Comparison of ENCODE assay signal across 8 cellular contexts in the genomic region with DNA sequence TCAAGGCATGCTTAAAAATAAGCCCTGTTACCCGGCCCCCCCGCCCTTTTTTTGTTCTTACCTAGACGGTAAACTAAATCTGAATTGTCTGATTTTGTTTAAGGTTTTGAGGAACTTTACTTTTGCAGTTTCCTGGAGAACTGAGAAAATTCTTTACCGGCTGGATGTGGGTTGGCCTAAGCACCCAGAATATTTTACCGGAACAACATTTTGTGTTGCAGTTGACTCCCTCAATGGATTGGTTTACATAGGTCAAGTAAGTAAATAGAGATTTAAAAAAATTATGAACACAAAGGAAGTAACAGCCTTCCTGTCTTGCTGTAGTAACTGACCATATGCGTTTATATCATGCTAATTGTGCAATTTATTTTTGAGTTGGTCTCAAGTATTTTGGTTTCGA. TPM values are rescaled to one million over a fixed set of nuclear protein-coding genes. Genes with fewer than 3 reads are reported as not detected.
DNase-seq lines count a peak whose midpoint lies in the region; ATAC-seq, FAIRE-seq and TF ChIP-seq lines count a peak whose summit lies in the region.

No MANE protein-coding gene starts in this region.

- peak overlapping the region; percentile 85 for H2AFZ ChIP-seq in OCI-LY7 (ENCODE audit: low read length)

- CTCF ChIA-PET in OCI-LY7 (lab: Charles Lee; ENCODE audit: unreplicated experiment), result no interaction called here

- H3K79me2 ChIP-seq in OCI-LY7 (ENCODE audit: insufficient read depth, low read depth, low read length), result peaks cover 79% of the 10 kb centered on the region

- H3K4me2 ChIP-seq in OCI-LY7 (ENCODE audit: low read length), result peak overlapping the region; percentile 87

- no peaks in the 10 kb centered on the region for H3K9me3 ChIP-seq in OCI-LY7 (ENCODE audit: low read length)

- peaks cover 37% of the 10 kb centered on the region; the same call in 1 of the 2 replicates for H3K36me3 ChIP-seq in OCI-LY7 (ENCODE audit: insufficient read depth, low read length)

- H3K27me3 Mint-ChIP-seq in progenitor cell of endocrine pancreas, result no peaks in the 10 kb centered on the region

- BruUV-seq in OCI-LY7 (replicated peaks; lab: Mats Ljungman, UMichigan), result no TSS peak

- POLR2A ChIA-PET in OCI-LY7 (lab: Charles Lee), result interaction anchor here (0.8 to 1.8 kb wide), 4 partner anchors 7 to 12 kb away, joined by 4 to 8 read pairs (median 4); no protein-coding TSS in a partner anchor

- no peak for ATAC-seq in HG03571 (IDR thresholded peaks at IDR 0.05; ENCODE audit: unreplicated experiment)

- peaks cover 14% of the 10 kb centered on the region for H4K20me1 ChIP-seq in OCI-LY7 (ENCODE audit: insufficient read depth, low read length)

- DNase-seq in OCI-LY7 (ENCODE audit: low spot score), result peak; percentile 25
- no peak for DNase-seq in progenitor cell of endocrine pancreas (ENCODE audit: low spot score, unreplicated experiment)
- DNase-seq in AG20443 (ENCODE audit: low spot score), result no peak
- DNase-seq in COLO829 (ENCODE audit: low spot score), result no peak
- DNase-seq in cerebellum (ENCODE audit: low spot score), result no peak

- intact Hi-C loops in OCI-LY7 (cut with micrococcal nuclease; ENCODE audit: unreplicated experiment), result loop anchor here (5.0 to 10.0 kb wide), 3 partner anchors 694 to 1982 kb away; partner anchors contain the start of genes SUPT20H and UFM1

- peak overlapping the region; percentile 80 for H3K27ac ChIP-seq in OCI-LY7 (ENCODE audit: low read depth, low read length, poor library complexity, severe bottlenecking)

- FAIRE-seq in endometrium (lab: Jason Lieb, UNC), result peak; percentile 35

- H3K4me1 ChIP-seq in OCI-LY7 (ENCODE audit: insufficient read depth, low read length, poor library complexity, severe bottlenecking), result peaks cover 26% of the 10 kb centered on the region

- TF ChIP-seq CTCF in OCI-LY7 (conservative IDR thresholded peaks at IDR 0.05; ENCODE audit: low read length) (no peak), progenitor cell of endocrine pancreas (IDR thresholded peaks at IDR 0.05; ENCODE audit: unreplicated experiment) (no peak)

- H3K4me3 ChIP-seq in GM08714 (ENCODE audit: low read length), result peak overlapping the region; percentile 71
- H3K4me3 ChIP-seq in OCI-LY7 (ENCODE audit: low read depth, low read length, poor library complexity, severe bottlenecking), result peak overlapping the region; percentile 93

- no peaks in the 10 kb centered on the region for H3K9me2 ChIP-seq in OCI-LY7 (ENCODE audit: insufficient read depth, low read length)

- peak overlapping the region; percentile 99 for H3K27ac Mint-ChIP-seq in progenitor cell of endocrine pancreas

- peak overlapping the region; percentile 97 for H3K4me3 Mint-ChIP-seq in progenitor cell of endocrine pancreas (ENCODE audit: low read depth)

- no peaks in the 10 kb centered on the region for H3K9me3 Mint-ChIP-seq in progenitor cell of endocrine pancreas (ENCODE audit: low read depth)

- H3K36me3 Mint-ChIP-seq in progenitor cell of endocrine pancreas (ENCODE audit: insufficient read depth), result no peaks in the 10 kb centered on the region

- H3K4me1 Mint-ChIP-seq in progenitor cell of endocrine pancreas (ENCODE audit: low read depth), result peaks cover 30% of the 10 kb centered on the region

RNA-seq across cellular contexts. Expression of gene NHLRC3, which starts 0.8 kb away (rescaled TPM):
- total RNA-seq in OCI-LY7 (2014; rRNA removed; shearing (Covaris generic)), result 26.8 and 28.6 TPM in 2 replicates
- total RNA-seq in OCI-LY7 (2022), result 35.4 and 39.4 TPM in 2 replicates
- total RNA-seq in progenitor cell of endocrine pancreas, result 38.4 and 40.7 TPM in 2 replicates
- 42.1 TPM for total RNA-seq in cerebellum

RNA-seq across cellular contexts. Expression of gene PROSER1, which starts 1.1 kb away (rescaled TPM):
- total RNA-seq in OCI-LY7 (2014; rRNA removed; shearing (Covaris generic)), result 35.3 and 43.3 TPM in 2 replicates
- total RNA-seq in OCI-LY7 (2022) (85.8 and 103 TPM in 2 replicates), progenitor cell of endocrine pancreas (66.4 and 82.4 TPM in 2 replicates), cerebellum (50.6 TPM)

RNA-seq across cellular contexts. Expression of gene STOML3, which starts 48.4 kb away (rescaled TPM):
- total RNA-seq in OCI-LY7 (2014; rRNA removed; shearing (Covaris generic)), result not detected in 2 replicates
- total RNA-seq in OCI-LY7 (2022) (not detected in 2 replicates), progenitor cell of endocrine pancreas (not detected in 2 replicates), cerebellum (0.36 TPM)
